Comparison of ENCODE assay signal across 8 cellular contexts in genomic region chr2:134119672-134120159, GRCh38.
DNase-seq lines count a peak whose midpoint lies in the region; ATAC-seq, FAIRE-seq and TF ChIP-seq lines count a peak whose summit lies in the region.

No MANE protein-coding gene starts in this region.

- H3K4me2 ChIP-seq in OCI-LY3 (ENCODE audit: low read length) = peak overlapping the region; percentile 99

- H3K36me3 ChIP-seq in OCI-LY3 (replicated peaks; ENCODE audit: low read depth, low read length) (no peaks in the 10 kb centered on the region), mucosa of descending colon (ENCODE audit: low read depth) (no peaks in the 10 kb centered on the region)

- intact Hi-C loops in mucosa of descending colon (cut with DNase I, micrococcal nuclease) = loop anchor here (5.0 to 10.0 kb wide), 3 partner anchors 88 to 293 kb away; partner anchors contain the start of gene MGAT5 (in 1 of the 2)

- H4K20me1 ChIP-seq in OCI-LY3 (ENCODE audit: insufficient read depth, low read length) = peaks cover 33% of the 10 kb centered on the region

- H3K79me2 ChIP-seq in OCI-LY3 (ENCODE audit: low read length) = peaks cover 30% of the 10 kb centered on the region

- peaks cover 36% of the 10 kb centered on the region for H3K27me3 ChIP-seq in OCI-LY3 (ENCODE audit: low read depth, low read length)

- H3K4me3 ChIP-seq in OCI-LY3 (ENCODE audit: low read length) (peak overlapping the region; percentile 89), epithelial cell of esophagus (ENCODE audit: low read length) (peak overlapping the region; percentile 59), mucosa of descending colon (peak overlapping the region; percentile 97)

- H3K27ac ChIP-seq in OCI-LY3 (ENCODE audit: low read length) = peak overlapping the region; percentile 65

- H3K9me3 ChIP-seq in OCI-LY3 (ENCODE audit: insufficient read depth, low read length) (no peaks in the 10 kb centered on the region), mucosa of descending colon (no peaks in the 10 kb centered on the region)

- ATAC-seq in GM21390 (IDR thresholded peaks at IDR 0.05; ENCODE audit: unreplicated experiment) (peak; percentile 57), mucosa of descending colon (peak; percentile 76)

- FAIRE-seq in D721Med (lab: Jason Lieb, UNC) = no peak

- DNase-seq in D721Med (ENCODE audit: insufficient read length, low spot score) = peak; percentile 75
- DNase-seq in HUDEP-2 (lab: John Stamatoyannopoulos, UW; ENCODE audit: unreplicated experiment in 76 of 76) = peak in 75 of 76 experiments; percentile 2 to 86 (median 58)
- DNase-seq in activated T-cell treated with anti-CD3 and anti-CD28 coated beads for 24 hours (ENCODE audit: low read depth) = peak; percentile 77
- peak; percentile 95 for DNase-seq in epithelial cell of esophagus (ENCODE audit: low read depth)
- peak; percentile 92 to 93 (median 92) for DNase-seq in mucosa of descending colon
- DNase-seq in stimulated activated CD8-positive, alpha-beta memory T cell treated with anti-CD3 and anti-CD28 coated beads, Interleukin-4, amount 100 ng/mL, for 24 hours (ENCODE audit: low read depth) = peak; percentile 72

- TF ChIP-seq CTCF in D721Med (IDR thresholded peaks at IDR 0.05; ENCODE audit: insufficient read depth, missing control alignments) = no peak
- no peak for TF ChIP-seq CTCF in OCI-LY3 (IDR thresholded peaks at IDR 0.05; ENCODE audit: low read depth, low read length)
- TF ChIP-seq CTCF in epithelial cell of esophagus (IDR thresholded peaks at IDR 0.05; ENCODE audit: insufficient read depth, low read depth, low read length, missing control alignments) = no peak
- no peak for TF ChIP-seq CTCF in mucosa of descending colon (IDR thresholded peaks at IDR 0.05)

- peak overlapping the region; percentile 61 for H3K9ac ChIP-seq in OCI-LY3 (ENCODE audit: low read length)

- H2AFZ ChIP-seq in OCI-LY3 (ENCODE audit: low read depth, low read length) = peak overlapping the region; percentile 82; the same call in 1 of the 2 replicates

- peaks cover 16% of the 10 kb centered on the region for H3K4me1 ChIP-seq in OCI-LY3 (ENCODE audit: low read length)
- peaks cover 44% of the 10 kb centered on the region for H3K4me1 ChIP-seq in mucosa of descending colon (ENCODE audit: low read depth)

Comparison
In these comparisons a context has a peak if more than half of its experiments do, and no peak if none do; other contexts are left out.
1. Peak in every context shown above with its lines: DNase-seq, ATAC-seq, H3K4me3 ChIP-seq and H3K27ac ChIP-seq.